ENCODE assay signal across 1 cellular context in the genomic region with DNA sequence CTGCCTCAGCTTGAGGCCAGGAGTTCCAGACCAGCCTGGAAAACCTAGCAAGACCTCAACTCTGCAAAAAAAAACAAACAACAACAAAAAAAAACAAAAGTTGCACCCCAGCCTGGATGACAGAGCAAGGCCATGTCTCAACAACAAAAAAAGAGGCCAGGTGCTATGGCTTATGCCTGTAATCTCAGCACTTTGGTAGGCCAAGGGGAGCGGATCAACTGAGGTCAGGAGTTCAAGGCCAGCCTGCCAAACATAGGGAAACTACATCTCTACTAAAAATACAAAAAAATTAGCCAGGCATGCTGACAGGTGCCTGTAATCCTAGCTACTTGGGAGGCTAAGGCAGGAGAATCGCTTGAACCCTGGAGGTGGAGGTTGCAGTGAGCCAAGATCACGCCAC.
TF ChIP-seq lines count a peak whose summit lies in the region.

No MANE protein-coding gene starts in this region.

TF ChIP-seq in H1, 55 proteins besides CTCF, POLR2A, EP300 and RAD21 (continued from another document):
- TF ChIP-seq RNF2 (IDR thresholded peaks at IDR 0.05; ENCODE audit: borderline replicate concordance, low read depth, low read length, missing control alignments, poor library complexity, severe bottlenecking) (no peak), ZNF274 (IDR thresholded peaks at IDR 0.05; ENCODE audit: borderline replicate concordance, extremely low read depth, low read length) (no peak), SP4 (IDR thresholded peaks at IDR 0.05; ENCODE audit: low read length) (no peak), YY1 (IDR thresholded peaks at IDR 0.05; ENCODE audit: low read depth, low read length) (no peak), SAP30 (IDR thresholded peaks at IDR 0.05; ENCODE audit: insufficient read depth, insufficient replicate concordance, low read length) (no peak), CBX8 (IDR thresholded peaks at IDR 0.05; ENCODE audit: borderline replicate concordance, low read depth, low read length) (no peak), MAFK (IDR thresholded peaks at IDR 0.05; ENCODE audit: low read depth, low read length) (no peak), TAF1 (IDR thresholded peaks at IDR 0.05; ENCODE audit: low read depth, low read length) (no peak), PHF8 (conservative IDR thresholded peaks at IDR 0.05; ENCODE audit: low read depth, low read length) (no peak), CREB1 (IDR thresholded peaks at IDR 0.05) (no peak), SP1 (IDR thresholded peaks at IDR 0.05; ENCODE audit: low read depth, low read length) (no peak), SIRT6 (IDR thresholded peaks at IDR 0.05; ENCODE audit: low read length) (no peak)
- TF ChIP-seq, protein P1, sequence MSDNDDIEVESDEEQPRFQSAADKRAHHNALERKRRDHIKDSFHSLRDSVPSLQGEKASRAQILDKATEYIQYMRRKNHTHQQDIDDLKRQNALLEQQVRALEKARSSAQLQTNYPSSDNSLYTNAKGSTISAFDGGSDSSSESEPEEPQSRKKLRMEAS (IDR thresholded peaks at IDR 0.05) = no peak
